Comparison of ENCODE assay signal across 8 cellular contexts in genomic region chr5:65926893-65927292, GRCh38. TPM values are rescaled to one million over a fixed set of nuclear protein-coding genes. Genes with fewer than 3 reads are reported as not detected.
DNase-seq lines count a peak whose midpoint lies in the region; ATAC-seq and TF ChIP-seq lines count a peak whose summit lies in the region.

No MANE protein-coding gene starts in this region.

- H3K4me1 ChIP-seq in rectal smooth muscle tissue (ENCODE audit: control insufficient read depth, insufficient read depth, low read length) = no peaks in the 10 kb centered on the region

- H3K27me3 ChIP-seq in rectal smooth muscle tissue (ENCODE audit: control insufficient read depth, insufficient read depth, low read length) = no peaks in the 10 kb centered on the region

- H3K9ac ChIP-seq in rectal smooth muscle tissue (ENCODE audit: low read length) = peak overlapping the region; percentile 90

- H3K4me3 ChIP-seq in GM12865 (ENCODE audit: low read depth, low read length) = peak overlapping the region; percentile 91
- peak overlapping the region; percentile 94 for H3K4me3 ChIP-seq in WI38 (ENCODE audit: low read depth, low read length)
- H3K4me3 ChIP-seq in fibroblast of the aortic adventitia (ENCODE audit: low read depth, low read length) = peak overlapping the region; percentile 82
- peak overlapping the region; percentile 95 for H3K4me3 ChIP-seq in rectal smooth muscle tissue (ENCODE audit: low read length)

- ATAC-seq in GM21367 (IDR thresholded peaks at IDR 0.05; ENCODE audit: unreplicated experiment) (no peak), GM19023 (IDR thresholded peaks at IDR 0.05; ENCODE audit: unreplicated experiment) (no peak)

- DNase-seq in A172 (ENCODE audit: low spot score) = peak; percentile 10
- peak; percentile 33 for DNase-seq in GM12865 (ENCODE audit: low read depth)
- DNase-seq in fibroblast of the aortic adventitia (ENCODE audit: low read depth) = peak; percentile 20
- no peak for DNase-seq in NCI-H2196 (lab: John Stamatoyannopoulos, UW; ENCODE audit: unreplicated experiment)

- no peaks in the 10 kb centered on the region for H3K36me3 ChIP-seq in rectal smooth muscle tissue (ENCODE audit: control insufficient read depth, insufficient read depth, low read length)

- H3K27ac ChIP-seq in rectal smooth muscle tissue (ENCODE audit: low read depth, low read length) = peak overlapping the region; percentile 99

- TF ChIP-seq CTCF in GM12865 (IDR thresholded peaks at IDR 0.05; ENCODE audit: insufficient read depth, low read depth, low read length, missing control alignments) = no peak
- no peak for TF ChIP-seq CTCF in WI38 (IDR thresholded peaks at IDR 0.05; ENCODE audit: low read depth, low read length)
- TF ChIP-seq CTCF in fibroblast of the aortic adventitia (IDR thresholded peaks at IDR 0.05; ENCODE audit: insufficient read depth, low read length) = no peak

RNA-seq across cellular contexts. Expression of gene ERBIN, which starts 0.5 kb away (rescaled TPM):
- total RNA-seq in A172 (2014; rRNA removed; shearing (Covaris generic)) = 114 and 125 TPM in 2 replicates
- 96.3 and 120 TPM in 2 replicates for total RNA-seq in fibroblast of the aortic adventitia (ENCODE audit: low replicate concordance)
